ENCODE assay signal across 27 cellular contexts in genomic region chrX:1893758-1894294, GRCh38.
"Had no signal": no experiment of that assay in that cellular context is flagged by ENCODE, and none has a peak within 500 bp of the region (broad histone marks: within the 10 kb centered on the region; RNA-seq: fewer than 3 reads in every experiment).

No MANE protein-coding gene starts in this region.

- DNase-seq: dermis blood vessel endothelial cell; effector memory CD4-positive, alpha-beta T cell; foreskin keratinocyte; heart left ventricle; hippocampal formation; left cardiac atrium; left ventricle myocardium inferior; lower lobe of right lung; naive B cell; small intestine; stimulated activated CD4-positive, alpha-beta T cell treated with anti-CD3 and anti-CD28 coated beads, Interleukin-15, amount 100 ng/mL, for 24 hours; stimulated activated CD4-positive, alpha-beta T cell treated with anti-CD3 and anti-CD28 coated beads, Interleukin-2, amount 100 ng/mL, for 48 hours; stimulated activated naive B cell treated with anti-CD40 and anti-IgM and Interleukin-4, amounts not matched to agents 10 μg/mL and 1 μg/mL and 100 μg/mL, for 72 hours; upper lobe of left lung had no signal

- H3K27me3 Mint-ChIP-seq: natural killer cell treated with Interleukin-12 subunit alpha and Interleukin-12 subunit beta and Interleukin-15 and Interleukin-18, amount 100 ng/mL, for 72 hours; stimulated activated naive CD8-positive, alpha-beta T cell treated with anti-CD3 and anti-CD28 coated beads, Interleukin-15, Interleukin-2, amounts not matched to agents 100 ng/mL and 50 ng/mL, for 24 hours had no signal

- H2AFZ ChIP-seq: neural progenitor cell had no signal

- H3K4me3 Mint-ChIP-seq: naive B cell; natural killer cell treated with Interleukin-12 subunit alpha and Interleukin-12 subunit beta and Interleukin-15 and Interleukin-18, amount 100 ng/mL, for 72 hours; neural progenitor cell; stimulated activated naive B cell treated with anti-CD40 and anti-IgM and Interleukin-4, amounts not matched to agents 10 μg/mL and 1 μg/mL and 100 μg/mL, for 72 hours; stimulated activated naive CD8-positive, alpha-beta T cell treated with anti-CD3 and anti-CD28 coated beads, Interleukin-15, Interleukin-2, amounts not matched to agents 100 ng/mL and 50 ng/mL, for 24 hours had no signal

- H3K4me1 Mint-ChIP-seq: naive B cell; neural progenitor cell; stimulated activated naive B cell treated with anti-CD40 and anti-IgM and Interleukin-4, amounts not matched to agents 10 μg/mL and 1 μg/mL and 100 μg/mL, for 72 hours had no signal

- H3K36me3 ChIP-seq: esophagus muscularis mucosa, gastroesophageal sphincter, heart left ventricle, left ventricle myocardium inferior, lower lobe of right lung, neural progenitor cell, prostate gland, right atrium auricular region, thoracic aorta, tibial nerve, upper lobe of left lung had no signal

- H3K9me3 ChIP-seq: esophagus muscularis mucosa, lower lobe of right lung, prostate gland, right atrium auricular region, thoracic aorta, upper lobe of left lung had no signal

- H3K27ac ChIP-seq: coronary artery, esophagus muscularis mucosa, foreskin keratinocyte, gastroesophageal sphincter, heart left ventricle, left ventricle myocardium inferior, lower lobe of right lung, neural progenitor cell, prostate gland, right atrium auricular region, thoracic aorta, tibial nerve, upper lobe of left lung had no signal

- H3K4me1 ChIP-seq: esophagus muscularis mucosa, foreskin keratinocyte, gastroesophageal sphincter, heart left ventricle, left ventricle myocardium inferior, lower lobe of right lung, neural progenitor cell, prostate gland, right atrium auricular region, tibial nerve, upper lobe of left lung had no signal

- H3K27ac Mint-ChIP-seq: naive B cell; natural killer cell treated with Interleukin-12 subunit alpha and Interleukin-12 subunit beta and Interleukin-15 and Interleukin-18, amount 100 ng/mL, for 72 hours; neural progenitor cell; stimulated activated naive B cell treated with anti-CD40 and anti-IgM and Interleukin-4, amounts not matched to agents 10 μg/mL and 1 μg/mL and 100 μg/mL, for 72 hours; stimulated activated naive CD8-positive, alpha-beta T cell treated with anti-CD3 and anti-CD28 coated beads, Interleukin-15, Interleukin-2, amounts not matched to agents 100 ng/mL and 50 ng/mL, for 24 hours had no signal

- H3K9ac ChIP-seq: neural progenitor cell had no signal

- H3K4me3 ChIP-seq: coronary artery, esophagus muscularis mucosa, gastroesophageal sphincter, heart left ventricle, left ventricle myocardium inferior, lower lobe of right lung, neural progenitor cell, prostate gland, right atrium auricular region, thoracic aorta, tibial nerve, upper lobe of left lung had no signal

- H3K4me2 ChIP-seq: neural progenitor cell had no signal

- FAIRE-seq: endothelial cell of umbilical vein, islet of Langerhans, small intestine, urothelium cell line had no signal

- H3K36me3 Mint-ChIP-seq: naive B cell; natural killer cell treated with Interleukin-12 subunit alpha and Interleukin-12 subunit beta and Interleukin-15 and Interleukin-18, amount 100 ng/mL, for 72 hours; neural progenitor cell; stimulated activated naive B cell treated with anti-CD40 and anti-IgM and Interleukin-4, amounts not matched to agents 10 μg/mL and 1 μg/mL and 100 μg/mL, for 72 hours had no signal

- ATAC-seq: foreskin keratinocyte; gastroesophageal sphincter; heart left ventricle; left cardiac atrium; lower lobe of right lung; natural killer cell treated with Interleukin-12 subunit alpha and Interleukin-12 subunit beta and Interleukin-15 and Interleukin-18, amount 100 ng/mL, for 72 hours; stimulated activated naive B cell treated with anti-CD40 and anti-IgM and Interleukin-4, amounts not matched to agents 10 μg/mL and 1 μg/mL and 100 μg/mL, for 72 hours had no signal

- H3K27me3 ChIP-seq: foreskin keratinocyte, neural progenitor cell, right atrium auricular region, tibial nerve, upper lobe of left lung had no signal

- H3K9me3 Mint-ChIP-seq: natural killer cell treated with Interleukin-12 subunit alpha and Interleukin-12 subunit beta and Interleukin-15 and Interleukin-18, amount 100 ng/mL, for 72 hours; stimulated activated naive B cell treated with anti-CD40 and anti-IgM and Interleukin-4, amounts not matched to agents 10 μg/mL and 1 μg/mL and 100 μg/mL, for 72 hours had no signal
